ENCODE assay signal across 1 cellular context in the genomic region with DNA sequence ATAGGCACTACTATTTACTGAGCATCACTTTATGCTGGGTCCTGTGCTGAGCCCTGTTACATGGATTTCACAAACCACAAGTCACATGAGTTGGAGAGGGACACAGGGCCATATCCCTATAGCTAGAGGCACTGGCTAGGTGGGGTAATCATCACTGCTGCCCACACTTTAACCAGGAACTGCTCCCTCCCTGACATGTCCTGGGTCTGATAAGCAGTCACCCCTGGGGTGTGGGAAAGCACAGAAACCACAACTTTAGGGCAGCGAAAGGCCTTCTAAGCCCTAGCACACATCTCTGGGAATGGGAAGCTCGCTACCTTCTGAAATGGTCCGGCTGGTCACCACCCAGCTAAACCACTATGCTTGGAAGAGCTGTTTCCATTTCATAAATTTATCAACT.
TF ChIP-seq lines count a peak whose summit lies in the region.

No MANE protein-coding gene starts in this region.

TF ChIP-seq in K562, 482 proteins besides CTCF, POLR2A, EP300 and RAD21 (continued from another document and continues in another):
- TF ChIP-seq, protein P1, sequence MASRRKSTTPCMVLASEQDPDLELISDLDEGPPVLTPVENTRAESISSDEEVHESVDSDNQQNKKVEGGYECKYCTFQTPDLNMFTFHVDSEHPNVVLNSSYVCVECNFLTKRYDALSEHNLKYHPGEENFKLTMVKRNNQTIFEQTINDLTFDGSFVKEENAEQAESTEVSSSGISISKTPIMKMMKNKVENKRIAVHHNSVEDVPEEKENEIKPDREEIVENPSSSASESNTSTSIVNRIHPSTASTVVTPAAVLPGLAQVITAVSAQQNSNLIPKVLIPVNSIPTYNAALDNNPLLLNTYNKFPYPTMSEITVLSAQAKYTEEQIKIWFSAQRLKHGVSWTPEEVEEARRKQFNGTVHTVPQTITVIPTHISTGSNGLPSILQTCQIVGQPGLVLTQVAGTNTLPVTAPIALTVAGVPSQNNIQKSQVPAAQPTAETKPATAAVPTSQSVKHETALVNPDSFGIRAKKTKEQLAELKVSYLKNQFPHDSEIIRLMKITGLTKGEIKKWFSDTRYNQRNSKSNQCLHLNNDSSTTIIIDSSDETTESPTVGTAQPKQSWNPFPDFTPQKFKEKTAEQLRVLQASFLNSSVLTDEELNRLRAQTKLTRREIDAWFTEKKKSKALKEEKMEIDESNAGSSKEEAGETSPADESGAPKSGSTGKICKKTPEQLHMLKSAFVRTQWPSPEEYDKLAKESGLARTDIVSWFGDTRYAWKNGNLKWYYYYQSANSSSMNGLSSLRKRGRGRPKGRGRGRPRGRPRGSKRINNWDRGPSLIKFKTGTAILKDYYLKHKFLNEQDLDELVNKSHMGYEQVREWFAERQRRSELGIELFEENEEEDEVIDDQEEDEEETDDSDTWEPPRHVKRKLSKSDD (conservative IDR thresholded peaks at IDR 0.05; ENCODE audit: low read length): no peak
- TF ChIP-seq, protein P2, sequence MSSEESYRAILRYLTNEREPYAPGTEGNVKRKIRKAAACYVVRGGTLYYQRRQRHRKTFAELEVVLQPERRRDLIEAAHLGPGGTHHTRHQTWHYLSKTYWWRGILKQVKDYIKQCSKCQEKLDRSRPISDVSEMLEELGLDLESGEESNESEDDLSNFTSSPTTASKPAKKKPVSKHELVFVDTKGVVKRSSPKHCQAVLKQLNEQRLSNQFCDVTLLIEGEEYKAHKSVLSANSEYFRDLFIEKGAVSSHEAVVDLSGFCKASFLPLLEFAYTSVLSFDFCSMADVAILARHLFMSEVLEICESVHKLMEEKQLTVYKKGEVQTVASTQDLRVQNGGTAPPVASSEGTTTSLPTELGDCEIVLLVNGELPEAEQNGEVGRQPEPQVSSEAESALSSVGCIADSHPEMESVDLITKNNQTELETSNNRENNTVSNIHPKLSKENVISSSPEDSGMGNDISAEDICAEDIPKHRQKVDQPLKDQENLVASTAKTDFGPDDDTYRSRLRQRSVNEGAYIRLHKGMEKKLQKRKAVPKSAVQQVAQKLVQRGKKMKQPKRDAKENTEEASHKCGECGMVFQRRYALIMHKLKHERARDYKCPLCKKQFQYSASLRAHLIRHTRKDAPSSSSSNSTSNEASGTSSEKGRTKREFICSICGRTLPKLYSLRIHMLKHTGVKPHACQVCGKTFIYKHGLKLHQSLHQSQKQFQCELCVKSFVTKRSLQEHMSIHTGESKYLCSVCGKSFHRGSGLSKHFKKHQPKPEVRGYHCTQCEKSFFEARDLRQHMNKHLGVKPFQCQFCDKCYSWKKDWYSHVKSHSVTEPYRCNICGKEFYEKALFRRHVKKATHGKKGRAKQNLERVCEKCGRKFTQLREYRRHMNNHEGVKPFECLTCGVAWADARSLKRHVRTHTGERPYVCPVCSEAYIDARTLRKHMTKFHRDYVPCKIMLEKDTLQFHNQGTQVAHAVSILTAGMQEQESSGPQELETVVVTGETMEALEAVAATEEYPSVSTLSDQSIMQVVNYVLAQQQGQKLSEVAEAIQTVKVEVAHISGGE (CRISPR knock-in tag; IDR thresholded peaks at IDR 0.05): peak in 1 of 3 experiments; percentile 58; a peak in 1 of 6 replicates
- TF ChIP-seq FOS (IDR thresholded peaks at IDR 0.05; ENCODE audit: extremely low read depth, insufficient read length) (no peak), STAT5A (IDR thresholded peaks at IDR 0.05; ENCODE audit: borderline replicate concordance, low read length) (peak; percentile 34; the same call in 1 of the 2 replicates), ZNF224 (CRISPR knock-in tag; IDR thresholded peaks at IDR 0.05) (no peak), PURB (CRISPR knock-in tag; IDR thresholded peaks at IDR 0.05; ENCODE audit: low read depth) (no peak), IFI16 (CRISPR knock-in tag; IDR thresholded peaks at IDR 0.05) (no peak), NFIC (IDR thresholded peaks at IDR 0.05) (0 out of 2 replicates have a peak, but pooled peaks have one; percentile 12), FOXA3 (CRISPR knock-in tag; conservative IDR thresholded peaks at IDR 0.05 in 1 of 2, IDR thresholded peaks at IDR 0.05 in 1 of 2) (peak in 1 of 2 experiments; percentile 46; a peak in 1 of 4 replicates), CBFA2T2 (conservative IDR thresholded peaks at IDR 0.05) (peak; percentile 60), E2F4 (CRISPR knock-in tag; IDR thresholded peaks at IDR 0.05; ENCODE audit: low read depth) (no peak), YBX1 (IDR thresholded peaks at IDR 0.05) (no peak), MYNN (IDR thresholded peaks at IDR 0.05) (peak; percentile 88; the same call in 1 of the 2 replicates), MYNN (CRISPR knock-in tag; IDR thresholded peaks at IDR 0.05) (no peak), CHD4 (IDR thresholded peaks at IDR 0.05; ENCODE audit: insufficient read depth, insufficient replicate concordance, low read depth, low read length, poor library complexity, severe bottlenecking) (no peak), SMARCA4 (IDR thresholded peaks at IDR 0.05) (peak; percentile 50; the same call in 1 of the 2 replicates), FOXP1 (CRISPR knock-in tag; IDR thresholded peaks at IDR 0.05) (no peak), ZNF212 (CRISPR knock-in tag; IDR thresholded peaks at IDR 0.05) (no peak), PML (IDR thresholded peaks at IDR 0.05; ENCODE audit: low read length) (peak; percentile 49; the same call in 1 of the 2 replicates), DEAF1 (CRISPR knock-in tag; IDR thresholded peaks at IDR 0.05) (no peak), ZNF311 (CRISPR knock-in tag; IDR thresholded peaks at IDR 0.05) (no peak), POLR2AphosphoS5 (IDR thresholded peaks at IDR 0.05; ENCODE audit: control insufficient read depth, insufficient read depth, low read depth, low read length) (peak; percentile 66; the same call in 1 of the 2 replicates), RCOR1 (IDR thresholded peaks at IDR 0.05; ENCODE audit: borderline replicate concordance in 1 of 2, low read depth in 2 of 2, low read length in 2 of 2) (peak in 1 of 2 experiments; percentile 94; a peak in 2 of 4 replicates), CCNT2 (IDR thresholded peaks at IDR 0.05; ENCODE audit: borderline replicate concordance, extremely low read depth, insufficient read length, low read depth, low read length) (peak; percentile 15), NCOA2 (IDR thresholded peaks at IDR 0.05; ENCODE audit: partially characterized antibody in 2 of 2) (no peak), ZNF644 (tag; IDR thresholded peaks at IDR 0.05; ENCODE audit: low read depth) (peak; percentile 47; the same call in 1 of the 2 replicates), EZH2 (IDR thresholded peaks at IDR 0.05; ENCODE audit: borderline replicate concordance, low read depth, low read length) (no peak), CEBPB (tag; IDR thresholded peaks at IDR 0.05) (peak; percentile 77), XRCC5 (IDR thresholded peaks at IDR 0.05; ENCODE audit: low read depth, low read length) (no peak), MTA2 (IDR thresholded peaks at IDR 0.05; ENCODE audit: low read depth) (peak; percentile 26; the same call in 1 of the 2 replicates), TEAD4 (IDR thresholded peaks at IDR 0.05; ENCODE audit: low read length) (peak; percentile 86), TEAD4 (CRISPR knock-in tag; IDR thresholded peaks at IDR 0.05; ENCODE audit: borderline replicate concordance) (no peak), VEZF1 (CRISPR knock-in tag; IDR thresholded peaks at IDR 0.05) (peak; percentile 68), MTA1 (IDR thresholded peaks at IDR 0.05; ENCODE audit: borderline replicate concordance) (peak; percentile 64; the same call in 1 of the 2 replicates), MED1 (CRISPR knock-in tag; IDR thresholded peaks at IDR 0.05; ENCODE audit: borderline replicate concordance) (no peak), ZBTB5 (IDR thresholded peaks at IDR 0.05) (no peak), WHSC1 (IDR thresholded peaks at IDR 0.05; ENCODE audit: low read length) (no peak), NR2C1 (IDR thresholded peaks at IDR 0.05) (no peak), NR2C1 (tag; IDR thresholded peaks at IDR 0.05) (0 out of 2 replicates have a peak, but pooled peaks have one; percentile 48), ZC3H4 (CRISPR knock-in tag; IDR thresholded peaks at IDR 0.05; ENCODE audit: borderline replicate concordance) (no peak), HSF4 (CRISPR knock-in tag; IDR thresholded peaks at IDR 0.05; ENCODE audit: borderline replicate concordance) (no peak; the same call in 1 of the 2 replicates), RBM25 (IDR thresholded peaks at IDR 0.05; ENCODE audit: low read depth, low read length, severe bottlenecking) (no peak), ATF1 (CRISPR knock-in tag; IDR thresholded peaks at IDR 0.05) (no peak), ATF1 (tag; IDR thresholded peaks at IDR 0.05) (no peak), MTA3 (IDR thresholded peaks at IDR 0.05; ENCODE audit: borderline replicate concordance) (peak; percentile 67; the same call in 1 of the 2 replicates), NCOR1 (IDR thresholded peaks at IDR 0.05) (peak; percentile 39), TCF3 (CRISPR knock-in tag; IDR thresholded peaks at IDR 0.05) (peak; percentile 83), ZNF551 (CRISPR knock-in tag; IDR thresholded peaks at IDR 0.05) (no peak), ARID1B (IDR thresholded peaks at IDR 0.05) (peak; percentile 80), ZNF583 (CRISPR knock-in tag; IDR thresholded peaks at IDR 0.05) (peak; percentile 68; the same call in 1 of the 2 replicates)
- TF ChIP-seq, protein P3, sequence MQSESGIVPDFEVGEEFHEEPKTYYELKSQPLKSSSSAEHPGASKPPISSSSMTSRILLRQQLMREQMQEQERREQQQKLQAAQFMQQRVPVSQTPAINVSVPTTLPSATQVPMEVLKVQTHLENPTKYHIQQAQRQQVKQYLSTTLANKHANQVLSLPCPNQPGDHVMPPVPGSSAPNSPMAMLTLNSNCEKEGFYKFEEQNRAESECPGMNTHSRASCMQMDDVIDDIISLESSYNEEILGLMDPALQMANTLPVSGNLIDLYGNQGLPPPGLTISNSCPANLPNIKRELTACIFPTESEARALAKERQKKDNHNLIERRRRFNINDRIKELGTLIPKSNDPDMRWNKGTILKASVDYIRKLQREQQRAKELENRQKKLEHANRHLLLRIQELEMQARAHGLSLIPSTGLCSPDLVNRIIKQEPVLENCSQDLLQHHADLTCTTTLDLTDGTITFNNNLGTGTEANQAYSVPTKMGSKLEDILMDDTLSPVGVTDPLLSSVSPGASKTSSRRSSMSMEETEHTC (IDR thresholded peaks at IDR 0.05): peak; percentile 85
- TF ChIP-seq, protein P4, sequence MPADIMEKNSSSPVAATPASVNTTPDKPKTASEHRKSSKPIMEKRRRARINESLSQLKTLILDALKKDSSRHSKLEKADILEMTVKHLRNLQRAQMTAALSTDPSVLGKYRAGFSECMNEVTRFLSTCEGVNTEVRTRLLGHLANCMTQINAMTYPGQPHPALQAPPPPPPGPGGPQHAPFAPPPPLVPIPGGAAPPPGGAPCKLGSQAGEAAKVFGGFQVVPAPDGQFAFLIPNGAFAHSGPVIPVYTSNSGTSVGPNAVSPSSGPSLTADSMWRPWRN (IDR thresholded peaks at IDR 0.05; ENCODE audit: low read depth): peak; percentile 82
